7 cellular contexts compared by ENCODE assay signal in genomic region chr6:13354331-13355042, GRCh38. TPM values are rescaled to one million over a fixed set of nuclear protein-coding genes. Genes with fewer than 3 reads are reported as not detected.
A peak's percentile ranks its signal among the peaks of the same experiment; 100 is the strongest.
DNase-seq lines count a peak whose midpoint lies in the region; ATAC-seq and TF ChIP-seq lines count a peak whose summit lies in the region.

No MANE protein-coding gene starts in this region.

- 51 to 73% methylated on average over 10 to 11 of the region's 13 CpGs for WGBS in gastroesophageal sphincter (ENCODE audit: low coverage in 1 of 2), 2 donors

- ATAC-seq in gastroesophageal sphincter = no peak
- ATAC-seq in GM18520 (IDR thresholded peaks at IDR 0.05; ENCODE audit: unreplicated experiment) = no peak
- ATAC-seq in HG02981 (IDR thresholded peaks at IDR 0.05; ENCODE audit: unreplicated experiment) = no peak

- no peaks in the 10 kb centered on the region for H3K27me3 ChIP-seq in gastroesophageal sphincter

- H3K4me1 ChIP-seq in gastroesophageal sphincter = peaks cover 5 to 23% (median 8%) of the 10 kb centered on the region in 3 donors

- TF ChIP-seq POLR2A in gastroesophageal sphincter (IDR thresholded peaks at IDR 0.05) = no peak

- no peak overlapping the region for H3K4me3 ChIP-seq in gastroesophageal sphincter
- no peak overlapping the region for H3K4me3 ChIP-seq in skin epidermis

- no peaks in the 10 kb centered on the region for H3K9me3 ChIP-seq in gastroesophageal sphincter

- DNase-seq in HS-27A (ENCODE audit: low read depth) (peak; percentile 73), SKM-1 treated with dmso at 0.1 percent for 144 hours (lab: John Stamatoyannopoulos, UW; ENCODE audit: unreplicated experiment) (peak; percentile 97), NCI-H69 (lab: John Stamatoyannopoulos, UW) (no peak)

- H3K27ac ChIP-seq in gastroesophageal sphincter (peak overlapping the region in 3 of 4 donors; percentile 1 to 54 (median 43)), skin epidermis (peak overlapping the region in 15 of 21 experiments; percentile 1 to 79 (median 48))

- TF ChIP-seq CTCF in gastroesophageal sphincter (IDR thresholded peaks at IDR 0.05) = no peak

- no peak for TF ChIP-seq EP300 in gastroesophageal sphincter (IDR thresholded peaks at IDR 0.05)

- no peaks in the 10 kb centered on the region for H3K36me3 ChIP-seq in gastroesophageal sphincter

RNA-seq across cellular contexts. Expression of gene TBC1D7, which starts 26.1 kb away (rescaled TPM):
- total RNA-seq in gastroesophageal sphincter = 10 to 100 TPM in 1 of 4 donors, 1 to 10 TPM in 3; 5.1 to 14.5 (median 7.3) TPM
